18 cellular contexts compared by ENCODE assay signal in genomic region chr5:155250601-155251000, GRCh38.
DNase-seq lines count a peak whose midpoint lies in the region; ATAC-seq and TF ChIP-seq lines count a peak whose summit lies in the region.
"Had no signal": no experiment of that assay in that cellular context is flagged by ENCODE, and none has a peak within 500 bp of the region (broad histone marks: within the 10 kb centered on the region; RNA-seq: fewer than 3 reads in every experiment).

No MANE protein-coding gene starts in this region.

- H3K27me3 ChIP-seq in A673 (replicated peaks; ENCODE audit: insufficient read depth, low read depth, low read length, poor library complexity): no peaks in the 10 kb centered on the region
- H3K27me3 ChIP-seq: BLaER1 treated with 17β-estradiol and CSF1 and Interleukin-3, amounts not matched to agents 10 nM and 100 nM; MG63; Peyer's patch; SJSA1 had no signal

- H3K9me3 ChIP-seq in A673 (ENCODE audit: low read depth, low read length, poor library complexity, severe bottlenecking): no peaks in the 10 kb centered on the region
- H3K9me3 ChIP-seq: A549, MG63, Peyer's patch had no signal

- H3K27ac ChIP-seq in A673 (ENCODE audit: low read depth, low read length, poor library complexity, severe bottlenecking): no peak overlapping the region
- H3K27ac ChIP-seq: A549; BLaER1 treated with 17β-estradiol and CSF1 and Interleukin-3, amounts not matched to agents 10 nM and 100 nM; Peyer's patch; SJSA1 had no signal

- no peak for TF ChIP-seq CTCF in A673 (conservative IDR thresholded peaks at IDR 0.05; ENCODE audit: low read depth, low read length)

- intact Hi-C loops in A673 (cut with micrococcal nuclease; ENCODE audit: unreplicated experiment): no loop called here

- POLR2A ChIA-PET in A673 (lab: Charles Lee; ENCODE audit: low non-redundant PET): no interaction called here

- no peak for ATAC-seq in GM18868 (IDR thresholded peaks at IDR 0.05; ENCODE audit: unreplicated experiment)
- ATAC-seq: A549; CD8-positive, alpha-beta T cell had no signal

- no peaks in the 10 kb centered on the region for H3K4me1 ChIP-seq in A673 (ENCODE audit: insufficient read depth, low read length, poor library complexity, severe bottlenecking)
- H3K4me1 ChIP-seq: A549, Peyer's patch, SJSA1 had no signal

- no TSS peak for BruUV-seq in A673 (replicated peaks; lab: Mats Ljungman, UMichigan)

- H3K4me3 ChIP-seq in A673 (ENCODE audit: low read depth, low read length, poor library complexity, severe bottlenecking): no peak overlapping the region
- H3K4me3 ChIP-seq: A549; BLaER1 treated with 17β-estradiol and CSF1 and Interleukin-3, amounts not matched to agents 10 nM and 100 nM; MG63; Peyer's patch; SJSA1 had no signal

- no peaks in the 10 kb centered on the region for H3K36me3 ChIP-seq in A673 (ENCODE audit: insufficient read depth, low read length, poor library complexity, severe bottlenecking)
- H3K36me3 ChIP-seq: BLaER1 treated with 17β-estradiol and CSF1 and Interleukin-3, amounts not matched to agents 10 nM and 100 nM; MG63; Peyer's patch; SJSA1 had no signal

- DNase-seq in A673 (ENCODE audit: low spot score) (peak; percentile 7), NCI-H187 (lab: John Stamatoyannopoulos, UW) (peak; percentile 27 to 40), NCI-H748 (lab: John Stamatoyannopoulos, UW; ENCODE audit: unreplicated experiment) (peak; percentile 53), left kidney (ENCODE audit: low read depth, low spot score) (peak; percentile 64), AG20443 (ENCODE audit: low spot score) (no peak), foreskin melanocyte (no peak)
- DNase-seq: Calu3; CD8-positive, alpha-beta T cell; Kasumi-1; MG63; NCI-H1048; NCI-H1930; NCI-H2171 treated with DMSO at 0.1 percent for 48 hours; Peyer's patch had no signal

- CTCF ChIA-PET in A673 (lab: Charles Lee): no interaction called here

Comparison
In these comparisons a context has a peak if more than half of its experiments do, and no peak if none do; other contexts are left out.
1. DNase-seq: peak in A673 (single experiment), NCI-H187 (2 of 2), NCI-H748 (single experiment) and left kidney (single experiment); none in AG20443 (single experiment) and foreskin melanocyte (single experiment).